Comparison of ENCODE assay signal across 21 cellular contexts in the genomic region with DNA sequence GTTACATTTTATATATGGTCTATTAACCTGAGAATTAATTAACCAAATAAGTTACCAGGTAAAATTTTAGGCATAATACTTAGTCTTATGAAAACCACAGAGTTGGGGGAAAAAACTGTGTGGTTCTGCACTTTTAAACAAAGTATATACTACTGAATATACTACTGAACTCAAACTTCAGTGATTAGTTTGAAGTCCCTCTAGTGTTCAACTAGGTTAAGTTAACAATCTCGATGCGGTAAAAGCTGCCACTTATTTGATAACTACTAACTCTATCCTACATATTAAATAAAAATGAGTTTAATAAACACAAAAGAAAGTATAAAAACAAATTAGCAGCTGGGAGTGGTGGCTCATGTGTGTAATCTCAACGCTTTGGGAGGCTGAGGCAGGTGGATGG. TPM values are rescaled to one million over a fixed set of nuclear protein-coding genes. Genes with fewer than 3 reads are reported as not detected.
DNase-seq lines count a peak whose midpoint lies in the region; ATAC-seq and TF ChIP-seq lines count a peak whose summit lies in the region.
"Had no signal": no experiment of that assay in that cellular context is flagged by ENCODE, and none has a peak within 500 bp of the region (broad histone marks: within the 10 kb centered on the region; RNA-seq: fewer than 3 reads in every experiment).

No MANE protein-coding gene starts in this region.

- H3K4me1 Mint-ChIP-seq in mesothelial cell of epicardium: peaks cover 21% of the 10 kb centered on the region

- H3K36me3 ChIP-seq in HCT116 (ENCODE audit: control insufficient read depth in 1 of 2, insufficient read depth in 2 of 2, low read length in 2 of 2) (no peaks in the 10 kb centered on the region), Panc1 (ENCODE audit: control insufficient read depth, insufficient read depth, low read length) (no peaks in the 10 kb centered on the region), tibial nerve (no peaks in the 10 kb centered on the region)
- H3K36me3 ChIP-seq: MG63 had no signal

- TF ChIP-seq RAD21 in HCT116 (IDR thresholded peaks at IDR 0.05; ENCODE audit: low read depth): no peak

- intact Hi-C loops in HCT116 (cut with micrococcal nuclease) (no loop called here), Panc1 (cut with micrococcal nuclease; ENCODE audit: unreplicated experiment) (loop anchor here (10.0 kb wide), 1 partner anchor 156 kb away; no protein-coding TSS in a partner anchor)

- in situ Hi-C loops in Panc1 (cut with HindIII; ENCODE audit: low pct_unique_long_range_greater_than_20kb, low sequenced_read_pairs): no loop called here

- H3K79me2 ChIP-seq in HCT116 (ENCODE audit: insufficient read depth, low read length): peaks cover 100% of the 10 kb centered on the region

- CTCF ChIA-PET in HCT116 (lab: Charles Lee): no interaction called here
- CTCF ChIA-PET in Panc1 (lab: Charles Lee): no interaction called here
- CTCF ChIA-PET in GM10248 (lab: Yijun Ruan, JAX): interaction anchor here (1.3 kb wide), 1 partner anchor 19 kb away, joined by 5 read pairs; no protein-coding TSS in a partner anchor

- H3K4me3 ChIP-seq in HCT116 (replicated peaks in 1 of 2; ENCODE audit: low read depth in 1 of 2, low read length in 2 of 2) (peak overlapping the region in 1 of 2 experiments; percentile 13; a peak in 1 of 4 replicates), Panc1 (ENCODE audit: low read depth in 2 of 2, low read length in 2 of 2) (no peak overlapping the region), tibial nerve (no peak overlapping the region)
- H3K4me3 ChIP-seq: MG63, SK-N-MC had no signal

- no peak overlapping the region for H2AFZ ChIP-seq in HCT116 (ENCODE audit: low read depth, low read length, poor library complexity, severe bottlenecking)

- peaks cover 49% of the 10 kb centered on the region for H4K20me1 ChIP-seq in HCT116 (ENCODE audit: insufficient read depth)

- no peaks in the 10 kb centered on the region for H3K9me2 ChIP-seq in HCT116 (ENCODE audit: insufficient read depth)

- H3K4me3 Mint-ChIP-seq in mesothelial cell of epicardium: no peak overlapping the region
- H3K4me3 Mint-ChIP-seq: CD8-positive, alpha-beta memory T cell had no signal

- no peak overlapping the region for H3K9ac ChIP-seq in HCT116 (ENCODE audit: low read length)

- H3K27ac Mint-ChIP-seq in mesothelial cell of epicardium: no peak overlapping the region
- H3K27ac Mint-ChIP-seq: CD8-positive, alpha-beta memory T cell had no signal

- peak overlapping the region; percentile 58 for H3K4me2 ChIP-seq in HCT116 (ENCODE audit: low read length)

- H3K27me3 ChIP-seq in HCT116 (ENCODE audit: insufficient read depth, low read length) (no peaks in the 10 kb centered on the region), Panc1 (ENCODE audit: control insufficient read depth, insufficient read depth, low read length) (no peaks in the 10 kb centered on the region), tibial nerve (no peaks in the 10 kb centered on the region)
- H3K27me3 ChIP-seq: MG63 had no signal

- no peaks in the 10 kb centered on the region for H3K9me3 ChIP-seq in HCT116 (ENCODE audit: control insufficient read depth in 1 of 2, insufficient read depth in 1 of 2, low read depth in 1 of 2, low read length in 2 of 2)
- no peaks in the 10 kb centered on the region for H3K9me3 ChIP-seq in Panc1 (ENCODE audit: control insufficient read depth, insufficient read depth, low read depth, low read length)
- no peaks in the 10 kb centered on the region for H3K9me3 ChIP-seq in tibial nerve
- H3K9me3 ChIP-seq: MG63 had no signal

- peak in 1 of 3 experiments; percentile 27; a peak in 1 of 6 replicates for TF ChIP-seq CTCF in HCT116 (IDR thresholded peaks at IDR 0.05 in 2 of 3, conservative IDR thresholded peaks at IDR 0.05 in 1 of 3; ENCODE audit: borderline replicate concordance in 1 of 3, insufficient read depth in 1 of 3, low read depth in 2 of 3, low read length in 2 of 3)
- TF ChIP-seq CTCF in Panc1 (IDR thresholded peaks at IDR 0.05): peak; percentile 19; the same call in 1 of the 2 replicates
- TF ChIP-seq CTCF in mesothelial cell of epicardium (IDR thresholded peaks at IDR 0.05; ENCODE audit: unreplicated experiment): peak; percentile 14
- no peak for TF ChIP-seq CTCF in tibial nerve (IDR thresholded peaks at IDR 0.05)
- TF ChIP-seq CTCF in GM10248 (IDR thresholded peaks at IDR 0.05; ENCODE audit: control extremely low read depth, extremely low read depth, low read depth, missing control alignments): no peak

- H3K4me1 ChIP-seq in HCT116 (ENCODE audit: control insufficient read depth in 1 of 2, insufficient read depth in 2 of 2, low read length in 2 of 2) (peaks cover 49 to 71% of the 10 kb centered on the region in 2 experiments), Panc1 (ENCODE audit: control insufficient read depth, insufficient read depth, low read length) (peaks cover 16% of the 10 kb centered on the region), tibial nerve (peaks cover 0 to 88% (median 44%) of the 10 kb centered on the region in 4 donors)

- RAD21 ChIA-PET in HCT116 (lab: Charles Lee; ENCODE audit: low non-redundant PET in 1 of 2, low total read pairs in 2 of 2, uncharacterized antibody in 2 of 2, unreplicated experiment in 2 of 2): interaction anchor here in 1 of 2 experiments (1.0 kb wide), 1 partner anchor 80 kb away, joined by 4 read pairs; no protein-coding TSS in a partner anchor

- no peak for DNase-seq in HCT116 (ENCODE audit: low read depth, low spot score)
- no peak for DNase-seq in Panc1 (ENCODE audit: low read depth, low spot score)
- no peak for DNase-seq in mesothelial cell of epicardium (ENCODE audit: low spot score in 2 of 2, unreplicated experiment in 2 of 2)
- no peak for DNase-seq in amniotic stem cell (lab: John Stamatoyannopoulos, UW)
- no peak for DNase-seq in tibial nerve (ENCODE audit: low spot score in 2 of 2)
- no peak for DNase-seq in GM10248 (ENCODE audit: extremely low spot score)
- DNase-seq: AML-193; C1 segment of cervical spinal cord; Calu3; CD8-positive, alpha-beta memory T cell; DMS153; MG63; NCI-H1417; NCI-H1694 treated with DMSO at 0.1 percent for 48 hours; NCI-H2081 treated with DMSO at 0.1 percent for 48 hours; NCI-H2171 treated with DMSO at 0.1 percent for 48 hours; NCI-H526; RPMI8226; SHP77 had no signal

- BruUV-seq in HCT116 (replicated peaks; lab: Mats Ljungman, UMichigan) (no TSS peak), Panc1 (replicated peaks; lab: Mats Ljungman, UMichigan) (no TSS peak)

- 91 to 97% methylated on average over 3 of the region's 3 CpGs for WGBS in tibial nerve, 2 donors

- H3K9me3 Mint-ChIP-seq in mesothelial cell of epicardium: no peaks in the 10 kb centered on the region
- H3K9me3 Mint-ChIP-seq: CD8-positive, alpha-beta memory T cell had no signal

- no peaks in the 10 kb centered on the region for H3K36me3 Mint-ChIP-seq in mesothelial cell of epicardium

- H3K27ac ChIP-seq in HCT116 (ENCODE audit: low read depth, low read length): peak overlapping the region; percentile 27; the same call in 1 of the 2 replicates
- H3K27ac ChIP-seq in Panc1 (ENCODE audit: low read length): no peak overlapping the region
- peak overlapping the region in 2 of 4 donors; percentile 10 to 68 for H3K27ac ChIP-seq in tibial nerve
- H3K27ac ChIP-seq: SK-N-MC had no signal

- ATAC-seq in HCT116 (peak; percentile 58), Panc1 (no peak), HG03457 (IDR thresholded peaks at IDR 0.05; ENCODE audit: unreplicated experiment) (no peak)

- TF ChIP-seq POLR2A in HCT116 (IDR thresholded peaks at IDR 0.05; ENCODE audit: borderline replicate concordance, extremely low read depth, insufficient read depth, insufficient read length): no peak
- TF ChIP-seq POLR2A in tibial nerve (IDR thresholded peaks at IDR 0.05): no peak

- TF ChIP-seq EP300 in tibial nerve (IDR thresholded peaks at IDR 0.05): no peak

- POLR2A ChIA-PET in HCT116 (lab: Charles Lee) (no interaction called here), Panc1 (lab: Charles Lee) (no interaction called here), GM10248 (lab: Yijun Ruan, JAX) (no interaction called here)

- H3K27me3 Mint-ChIP-seq in mesothelial cell of epicardium (ENCODE audit: low read depth): no peaks in the 10 kb centered on the region
- H3K27me3 Mint-ChIP-seq: CD8-positive, alpha-beta memory T cell had no signal

TF ChIP-seq in HCT116, 20 proteins besides CTCF, POLR2A, EP300 and RAD21 (continues in another document):
- TF ChIP-seq, protein P1, sequence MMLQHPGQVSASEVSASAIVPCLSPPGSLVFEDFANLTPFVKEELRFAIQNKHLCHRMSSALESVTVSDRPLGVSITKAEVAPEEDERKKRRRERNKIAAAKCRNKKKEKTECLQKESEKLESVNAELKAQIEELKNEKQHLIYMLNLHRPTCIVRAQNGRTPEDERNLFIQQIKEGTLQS (IDR thresholded peaks at IDR 0.05): no peak
- TF ChIP-seq ZNF274 (IDR thresholded peaks at IDR 0.05; ENCODE audit: low read depth, low read length): no peak
- no peak for TF ChIP-seq CBX3 (IDR thresholded peaks at IDR 0.05; ENCODE audit: low read depth)
- TF ChIP-seq, protein P2, sequence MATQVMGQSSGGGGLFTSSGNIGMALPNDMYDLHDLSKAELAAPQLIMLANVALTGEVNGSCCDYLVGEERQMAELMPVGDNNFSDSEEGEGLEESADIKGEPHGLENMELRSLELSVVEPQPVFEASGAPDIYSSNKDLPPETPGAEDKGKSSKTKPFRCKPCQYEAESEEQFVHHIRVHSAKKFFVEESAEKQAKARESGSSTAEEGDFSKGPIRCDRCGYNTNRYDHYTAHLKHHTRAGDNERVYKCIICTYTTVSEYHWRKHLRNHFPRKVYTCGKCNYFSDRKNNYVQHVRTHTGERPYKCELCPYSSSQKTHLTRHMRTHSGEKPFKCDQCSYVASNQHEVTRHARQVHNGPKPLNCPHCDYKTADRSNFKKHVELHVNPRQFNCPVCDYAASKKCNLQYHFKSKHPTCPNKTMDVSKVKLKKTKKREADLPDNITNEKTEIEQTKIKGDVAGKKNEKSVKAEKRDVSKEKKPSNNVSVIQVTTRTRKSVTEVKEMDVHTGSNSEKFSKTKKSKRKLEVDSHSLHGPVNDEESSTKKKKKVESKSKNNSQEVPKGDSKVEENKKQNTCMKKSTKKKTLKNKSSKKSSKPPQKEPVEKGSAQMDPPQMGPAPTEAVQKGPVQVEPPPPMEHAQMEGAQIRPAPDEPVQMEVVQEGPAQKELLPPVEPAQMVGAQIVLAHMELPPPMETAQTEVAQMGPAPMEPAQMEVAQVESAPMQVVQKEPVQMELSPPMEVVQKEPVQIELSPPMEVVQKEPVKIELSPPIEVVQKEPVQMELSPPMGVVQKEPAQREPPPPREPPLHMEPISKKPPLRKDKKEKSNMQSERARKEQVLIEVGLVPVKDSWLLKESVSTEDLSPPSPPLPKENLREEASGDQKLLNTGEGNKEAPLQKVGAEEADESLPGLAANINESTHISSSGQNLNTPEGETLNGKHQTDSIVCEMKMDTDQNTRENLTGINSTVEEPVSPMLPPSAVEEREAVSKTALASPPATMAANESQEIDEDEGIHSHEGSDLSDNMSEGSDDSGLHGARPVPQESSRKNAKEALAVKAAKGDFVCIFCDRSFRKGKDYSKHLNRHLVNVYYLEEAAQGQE (IDR thresholded peaks at IDR 0.05; ENCODE audit: low read depth): no peak

RNA-seq across cellular contexts. Expression of a gene that starts 56.7 kb away (rescaled TPM):
- total RNA-seq in HCT116 (2021; ENCODE audit: unreplicated experiment) (176 TPM), Panc1 (2021; ENCODE audit: unreplicated experiment) (170 TPM), mesothelial cell of epicardium (174 to 179 TPM (median 178 TPM) in 3 replicates), tibial nerve (100 to 1,000 TPM; 138 to 234 (median 218) TPM)
- 36.9 and 42.0 TPM in 2 replicates for polyA plus RNA-seq in HCT116 (2012)
- 34.4 TPM for polyA plus RNA-seq in Panc1 (2012; ENCODE audit: insufficient read length)

Comparison
In these comparisons a context has a peak if more than half of its experiments do, and no peak if none do; other contexts are left out.
1. CTCF ChIP-seq: peak in Panc1 (single experiment) and mesothelial cell of epicardium (single experiment); none in tibial nerve (0 of 5) and GM10248 (single experiment).